23 cellular contexts compared by ENCODE assay signal in genomic region chr5:2863133-2863532, GRCh38.
A peak's percentile ranks its signal among the peaks of the same experiment; 100 is the strongest.
DNase-seq lines count a peak whose midpoint lies in the region; ATAC-seq and TF ChIP-seq lines count a peak whose summit lies in the region.
"Had no signal": no experiment of that assay in that cellular context is flagged by ENCODE, and none has a peak within 500 bp of the region (broad histone marks: within the 10 kb centered on the region; RNA-seq: fewer than 3 reads in every experiment).

No MANE protein-coding gene starts in this region.

- H3K9me3 Mint-ChIP-seq in osteocyte (ENCODE audit: unreplicated experiment) (peaks cover 24% of the 10 kb centered on the region), type B pancreatic cell (no peaks in the 10 kb centered on the region)

- intact Hi-C loops in upper lobe of right lung (cut with DNase I) = no loop called here

- H3K4me3 ChIP-seq in DND-41 (ENCODE audit: low read depth in 1 of 2, low read length in 2 of 2) = no peak overlapping the region
- no peak overlapping the region for H3K4me3 ChIP-seq in upper lobe of right lung

- H4K20me1 ChIP-seq in DND-41 (ENCODE audit: insufficient read depth, low read length) = no peaks in the 10 kb centered on the region

- H3K27ac ChIP-seq in DND-41 (ENCODE audit: low read length) (peak overlapping the region; percentile 78), upper lobe of right lung (no peak overlapping the region), caudate nucleus (ENCODE audit: low read depth, low read length) (no peak overlapping the region)

- H3K36me3 ChIP-seq in DND-41 (ENCODE audit: insufficient read depth, low read length) = no peaks in the 10 kb centered on the region
- H3K36me3 ChIP-seq in upper lobe of right lung = no peaks in the 10 kb centered on the region

- H3K36me3 Mint-ChIP-seq in osteocyte (ENCODE audit: unreplicated experiment) = no peaks in the 10 kb centered on the region
- no peaks in the 10 kb centered on the region for H3K36me3 Mint-ChIP-seq in type B pancreatic cell
- H3K36me3 Mint-ChIP-seq: CD14-positive monocyte; CD4-positive, alpha-beta memory T cell; CD4-positive, CD25-positive, alpha-beta regulatory T cell; CD8-positive, alpha-beta memory T cell had no signal

- no peaks in the 10 kb centered on the region for H3K27me3 ChIP-seq in DND-41 (ENCODE audit: insufficient read depth, low read length, poor library complexity)
- H3K27me3 ChIP-seq in upper lobe of right lung = no peaks in the 10 kb centered on the region

- H3K27me3 Mint-ChIP-seq in osteocyte (ENCODE audit: unreplicated experiment) (no peaks in the 10 kb centered on the region), type B pancreatic cell (peaks cover 7% of the 10 kb centered on the region)
- H3K27me3 Mint-ChIP-seq: B cell; CD4-positive, alpha-beta memory T cell; CD4-positive, CD25-positive, alpha-beta regulatory T cell; CD8-positive, alpha-beta memory T cell had no signal

- no peak overlapping the region for H3K4me2 ChIP-seq in DND-41 (ENCODE audit: insufficient read depth, low read length)

- no peak overlapping the region for H2AFZ ChIP-seq in DND-41 (ENCODE audit: low read depth, low read length)

- H3K79me2 ChIP-seq in DND-41 (ENCODE audit: insufficient read depth, low read length) = no peaks in the 10 kb centered on the region

- H3K4me3 Mint-ChIP-seq in osteocyte (ENCODE audit: unreplicated experiment) = no peak overlapping the region
- H3K4me3 Mint-ChIP-seq in type B pancreatic cell = no peak overlapping the region
- H3K4me3 Mint-ChIP-seq: B cell; CD14-positive monocyte; CD4-positive, alpha-beta memory T cell; CD4-positive, CD25-positive, alpha-beta regulatory T cell; CD8-positive, alpha-beta memory T cell had no signal

- H3K27ac Mint-ChIP-seq in osteocyte (ENCODE audit: unreplicated experiment) (no peak overlapping the region), type B pancreatic cell (no peak overlapping the region)
- H3K27ac Mint-ChIP-seq: B cell; CD14-positive monocyte; CD4-positive, alpha-beta memory T cell; CD8-positive, alpha-beta memory T cell had no signal

- H3K4me1 Mint-ChIP-seq in osteocyte (ENCODE audit: unreplicated experiment) = no peaks in the 10 kb centered on the region
- peaks cover 11% of the 10 kb centered on the region for H3K4me1 Mint-ChIP-seq in type B pancreatic cell (ENCODE audit: unreplicated experiment)
- H3K4me1 Mint-ChIP-seq: B cell; CD14-positive monocyte; CD4-positive, CD25-positive, alpha-beta regulatory T cell; CD8-positive, alpha-beta memory T cell had no signal

- H3K9me3 ChIP-seq in DND-41 (ENCODE audit: insufficient read depth, low read length, severe bottlenecking) (no peaks in the 10 kb centered on the region), upper lobe of right lung (no peaks in the 10 kb centered on the region)

- no peak overlapping the region for H3K9ac ChIP-seq in DND-41 (ENCODE audit: low read depth, low read length)

- TF ChIP-seq CTCF in DND-41 (IDR thresholded peaks at IDR 0.05; ENCODE audit: borderline replicate concordance, extremely low read depth, low read length, poor library complexity, severe bottlenecking) (peak; percentile 17), osteocyte (IDR thresholded peaks at IDR 0.05) (no peak), upper lobe of right lung (IDR thresholded peaks at IDR 0.05) (no peak), type B pancreatic cell (conservative IDR thresholded peaks at IDR 0.05) (no peak)

- ATAC-seq in DND-41 (ENCODE audit: insufficient read depth, low read depth) (no peak), upper lobe of right lung (no peak)

- DNase-seq in DND-41 = no peak
- peak; percentile 31 for DNase-seq in islet precursor cell
- DNase-seq in osteocyte (ENCODE audit: extremely low spot score, unreplicated experiment) = peak; percentile 75
- peak; percentile 22 for DNase-seq in upper lobe of right lung
- DNase-seq in NCI-H446 (lab: John Stamatoyannopoulos, UW) = no peak
- no peak for DNase-seq in caudate nucleus (lab: John Stamatoyannopoulos, UW)
- no peak for DNase-seq in type B pancreatic cell (ENCODE audit: extremely low spot score, unreplicated experiment)
- DNase-seq in AG08396 (ENCODE audit: low spot score) = no peak
- DNase-seq: 8988T; ACHN; AML-193; C1 segment of cervical spinal cord; CD4-positive, alpha-beta memory T cell; CD4-positive, CD25-positive, alpha-beta regulatory T cell; CD8-positive, alpha-beta memory T cell; COR-L47; DMS 273 treated with DMSO at 0.1 percent for 48 hours; DMS153; DMS53; DMS79; GF-D8 had no signal

- H3K4me1 ChIP-seq in DND-41 (ENCODE audit: insufficient read depth, low read length) (peaks cover 80% of the 10 kb centered on the region), upper lobe of right lung (no peaks in the 10 kb centered on the region)

Comparison
In these comparisons a context has a peak if more than half of its experiments do, and no peak if none do; other contexts are left out.
1. DNase-seq: peak in islet precursor cell (single experiment), osteocyte (single experiment) and upper lobe of right lung (single experiment); none in DND-41 (single experiment), NCI-H446 (0 of 2), caudate nucleus (0 of 61), type B pancreatic cell (single experiment) and AG08396 (single experiment).